In the genomic region with DNA sequence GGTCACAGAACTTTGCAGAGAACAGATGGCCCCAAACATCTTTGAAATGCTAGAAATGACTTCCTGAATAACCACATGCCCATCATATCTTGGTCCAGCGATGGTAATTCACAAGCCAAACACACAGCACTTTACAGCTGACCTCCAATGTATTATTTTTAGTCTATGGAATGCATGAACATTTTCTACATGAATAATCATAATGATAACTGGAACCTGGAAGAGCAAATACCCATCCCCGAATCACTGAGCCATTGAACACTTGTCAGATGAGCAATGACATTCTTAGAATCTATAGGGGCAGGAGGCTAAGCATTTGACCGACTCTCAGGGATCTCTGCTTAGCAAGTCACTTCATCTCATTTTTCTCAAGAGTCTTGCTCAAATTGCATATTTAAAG, we compare ENCODE assay signal across 1 cellular context.
TF ChIP-seq lines count a peak whose summit lies in the region.

No MANE protein-coding gene starts in this region.

TF ChIP-seq in HepG2, 621 proteins besides CTCF, POLR2A, EP300 and RAD21 (continued from another document):
- TF ChIP-seq, protein P1, sequence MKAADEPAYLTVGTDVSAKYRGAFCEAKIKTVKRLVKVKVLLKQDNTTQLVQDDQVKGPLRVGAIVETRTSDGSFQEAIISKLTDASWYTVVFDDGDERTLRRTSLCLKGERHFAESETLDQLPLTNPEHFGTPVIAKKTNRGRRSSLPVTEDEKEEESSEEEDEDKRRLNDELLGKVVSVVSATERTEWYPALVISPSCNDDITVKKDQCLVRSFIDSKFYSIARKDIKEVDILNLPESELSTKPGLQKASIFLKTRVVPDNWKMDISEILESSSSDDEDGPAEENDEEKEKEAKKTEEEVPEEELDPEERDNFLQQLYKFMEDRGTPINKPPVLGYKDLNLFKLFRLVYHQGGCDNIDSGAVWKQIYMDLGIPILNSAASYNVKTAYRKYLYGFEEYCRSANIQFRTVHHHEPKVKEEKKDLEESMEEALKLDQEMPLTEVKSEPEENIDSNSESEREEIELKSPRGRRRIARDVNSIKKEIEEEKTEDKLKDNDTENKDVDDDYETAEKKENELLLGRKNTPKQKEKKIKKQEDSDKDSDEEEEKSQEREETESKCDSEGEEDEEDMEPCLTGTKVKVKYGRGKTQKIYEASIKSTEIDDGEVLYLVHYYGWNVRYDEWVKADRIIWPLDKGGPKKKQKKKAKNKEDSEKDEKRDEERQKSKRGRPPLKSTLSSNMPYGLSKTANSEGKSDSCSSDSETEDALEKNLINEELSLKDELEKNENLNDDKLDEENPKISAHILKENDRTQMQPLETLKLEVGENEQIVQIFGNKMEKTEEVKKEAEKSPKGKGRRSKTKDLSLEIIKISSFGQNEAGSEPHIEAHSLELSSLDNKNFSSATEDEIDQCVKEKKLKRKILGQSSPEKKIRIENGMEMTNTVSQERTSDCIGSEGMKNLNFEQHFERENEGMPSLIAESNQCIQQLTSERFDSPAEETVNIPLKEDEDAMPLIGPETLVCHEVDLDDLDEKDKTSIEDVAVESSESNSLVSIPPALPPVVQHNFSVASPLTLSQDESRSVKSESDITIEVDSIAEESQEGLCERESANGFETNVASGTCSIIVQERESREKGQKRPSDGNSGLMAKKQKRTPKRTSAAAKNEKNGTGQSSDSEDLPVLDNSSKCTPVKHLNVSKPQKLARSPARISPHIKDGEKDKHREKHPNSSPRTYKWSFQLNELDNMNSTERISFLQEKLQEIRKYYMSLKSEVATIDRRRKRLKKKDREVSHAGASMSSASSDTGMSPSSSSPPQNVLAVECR (CRISPR knock-in tag; IDR thresholded peaks at IDR 0.05; ENCODE audit: borderline replicate concordance), result no peak
